In the genomic region with DNA sequence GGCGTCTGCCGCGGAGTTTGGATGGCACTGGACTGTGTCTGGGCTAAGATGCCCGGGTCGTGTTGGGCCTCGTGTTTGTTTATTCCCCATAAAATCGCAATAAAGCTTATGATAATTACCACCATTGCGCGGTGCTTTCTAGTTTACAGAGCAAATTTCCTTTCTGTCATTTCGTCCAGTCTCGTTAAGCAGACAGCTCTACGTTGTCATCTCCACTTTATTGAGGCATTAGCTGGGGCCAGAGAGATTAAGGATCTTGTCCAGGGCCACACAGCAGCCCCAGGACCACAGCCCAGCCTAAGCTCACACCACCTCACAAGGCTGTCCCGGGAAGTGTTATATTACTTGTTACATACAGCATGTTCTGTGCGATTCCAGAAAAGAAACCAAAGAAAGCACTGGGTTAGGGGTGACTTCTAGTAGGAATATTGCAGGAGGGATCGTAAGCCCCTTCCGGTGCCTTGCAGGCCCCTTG, we compare ENCODE assay signal across 10 cellular contexts. TPM values are rescaled to one million over a fixed set of nuclear protein-coding genes. Genes with fewer than 3 reads are reported as not detected.
DNase-seq lines count a peak whose midpoint lies in the region; ATAC-seq, FAIRE-seq and TF ChIP-seq lines count a peak whose summit lies in the region.
"Had no signal": no experiment of that assay in that cellular context is flagged by ENCODE, and none has a peak within 500 bp of the region (broad histone marks: within the 10 kb centered on the region; RNA-seq: fewer than 3 reads in every experiment).

No MANE protein-coding gene starts in this region.

- H3K18ac ChIP-seq in mesendoderm (ENCODE audit: low read length), result no peak overlapping the region

- TF ChIP-seq CTCF in ascending aorta (IDR thresholded peaks at IDR 0.05), result no peak
- no peak for TF ChIP-seq CTCF in tibial artery (IDR thresholded peaks at IDR 0.05)

- H3K27ac Mint-ChIP-seq in activated naive CD4-positive, alpha-beta T cell treated with anti-CD3 and anti-CD28 coated beads, Interleukin-2, amount 10 ng/mL, durations not matched to agents 7 days and 5 days, result no peak overlapping the region

- H2BK120ac ChIP-seq in mesendoderm (ENCODE audit: low read depth, low read length), result no peak overlapping the region

- no peak for TF ChIP-seq POLR2A in GM12891 (IDR thresholded peaks at IDR 0.05; ENCODE audit: low read depth, low read length)

- no peaks in the 10 kb centered on the region for H3K36me3 Mint-ChIP-seq in activated naive CD4-positive, alpha-beta T cell treated with anti-CD3 and anti-CD28 coated beads, Interleukin-2, amount 10 ng/mL, durations not matched to agents 7 days and 5 days

- whole genome bisulfite sequencing in mesendoderm (ENCODE audit: extremely low coverage, insufficient coverage, low lambda C conversion rate), result no CpG with 5 or more reads among the region's 16 CpGs

- intact Hi-C loops in ascending aorta (cut with DNase I), result no loop called here
- intact Hi-C loops in tibial artery (cut with DNase I; ENCODE audit: low total_unique reads), result no loop called here

- H3K9me3 Mint-ChIP-seq in activated naive CD4-positive, alpha-beta T cell treated with anti-CD3 and anti-CD28 coated beads, Interleukin-2, amount 10 ng/mL, durations not matched to agents 7 days and 5 days, result no peaks in the 10 kb centered on the region

- H3K23ac ChIP-seq in mesendoderm (ENCODE audit: low read length), result no peak overlapping the region

- no peak overlapping the region for H4K8ac ChIP-seq in mesendoderm (ENCODE audit: low read depth, low read length)

- no peak for ATAC-seq in GM21825 (IDR thresholded peaks at IDR 0.05; ENCODE audit: unreplicated experiment)

- H3K36me3 ChIP-seq in ascending aorta, result no peaks in the 10 kb centered on the region
- H3K36me3 ChIP-seq in mesendoderm (ENCODE audit: control insufficient read depth, insufficient read depth, low read length), result no peaks in the 10 kb centered on the region
- H3K36me3 ChIP-seq in tibial artery, result no peaks in the 10 kb centered on the region
- H3K36me3 ChIP-seq: adrenal gland had no signal

- no peak overlapping the region for H2BK15ac ChIP-seq in mesendoderm (replicated peaks; ENCODE audit: low read depth)

- H3K9ac ChIP-seq in mesendoderm (ENCODE audit: low read length), result peak overlapping the region; percentile 8

- H3K9me3 ChIP-seq in ascending aorta (no peaks in the 10 kb centered on the region), tibial artery (no peaks in the 10 kb centered on the region)
- H3K9me3 ChIP-seq: adrenal gland had no signal

- no peak overlapping the region for H4K5ac ChIP-seq in mesendoderm (ENCODE audit: low read length)

- peak overlapping the region; percentile 64 for H3K4me2 ChIP-seq in mesendoderm (ENCODE audit: low read length)

- no peak overlapping the region for H3K4ac ChIP-seq in mesendoderm (ENCODE audit: low read depth, low read length)

- no peak overlapping the region for H3K27ac ChIP-seq in ascending aorta
- no peak overlapping the region for H3K27ac ChIP-seq in mesendoderm (ENCODE audit: low read depth, low read length)
- H3K27ac ChIP-seq in tibial artery, result no peak overlapping the region
- H3K27ac ChIP-seq: adrenal gland had no signal

- CTCF ChIA-PET in activated naive CD4-positive, alpha-beta T cell treated with anti-CD3 and anti-CD28 coated beads, Interleukin-2, amount 10 ng/mL, durations not matched to agents 7 days and 5 days (lab: Charles Lee), result interaction anchor here (1.1 to 1.9 kb wide), 3 partner anchors 12 to 85 kb away, joined by 3 to 9 read pairs (median 7); no protein-coding TSS in a partner anchor

- peak overlapping the region; percentile 19 for H3K4me3 Mint-ChIP-seq in activated naive CD4-positive, alpha-beta T cell treated with anti-CD3 and anti-CD28 coated beads, Interleukin-2, amount 10 ng/mL, durations not matched to agents 7 days and 5 days

- H3K27me3 ChIP-seq in ascending aorta (no peaks in the 10 kb centered on the region), mesendoderm (ENCODE audit: insufficient read depth, low read length, poor library complexity) (peaks cover 2% of the 10 kb centered on the region), tibial artery (peaks cover 0 to 22% of the 10 kb centered on the region in 2 donors)
- H3K27me3 ChIP-seq: adrenal gland had no signal

- no peak for DNase-seq in activated naive CD4-positive, alpha-beta T cell treated with anti-CD3 and anti-CD28 coated beads, Interleukin-2, amount 10 ng/mL, durations not matched to agents 7 days and 5 days
- no peak for DNase-seq in activated naive CD4-positive, alpha-beta T cell (lab: John Stamatoyannopoulos, UW)
- no peak for DNase-seq in ascending aorta (ENCODE audit: low spot score in 2 of 2)
- no peak for DNase-seq in mesendoderm
- no peak for DNase-seq in tibial artery
- DNase-seq in HuH-7.5 (ENCODE audit: low spot score), result no peak
- DNase-seq in GM12891 (ENCODE audit: insufficient read length, low spot score), result no peak
- DNase-seq: NCI-H1694 had no signal

- H3K4me1 ChIP-seq in ascending aorta (peaks cover 4 to 5% of the 10 kb centered on the region in 2 donors), mesendoderm (ENCODE audit: control insufficient read depth, low read depth, low read length) (no peaks in the 10 kb centered on the region), tibial artery (peaks cover 0 to 13% (median 12%) of the 10 kb centered on the region in 4 donors)

- H3K4me1 Mint-ChIP-seq in activated naive CD4-positive, alpha-beta T cell treated with anti-CD3 and anti-CD28 coated beads, Interleukin-2, amount 10 ng/mL, durations not matched to agents 7 days and 5 days, result peaks cover 5% of the 10 kb centered on the region

- H3K4me3 ChIP-seq in ascending aorta, result peak overlapping the region; percentile 52 to 55
- H3K4me3 ChIP-seq in mesendoderm (ENCODE audit: low read length), result no peak overlapping the region
- peak overlapping the region; percentile 25 to 46 for H3K4me3 ChIP-seq in tibial artery

- no peaks in the 10 kb centered on the region for H3K79me2 ChIP-seq in mesendoderm (ENCODE audit: control insufficient read depth, insufficient read depth, low read length)

- peaks cover 82% of the 10 kb centered on the region for H3K27me3 Mint-ChIP-seq in activated naive CD4-positive, alpha-beta T cell treated with anti-CD3 and anti-CD28 coated beads, Interleukin-2, amount 10 ng/mL, durations not matched to agents 7 days and 5 days

- H3K79me1 ChIP-seq in mesendoderm (ENCODE audit: low read length), result no peaks in the 10 kb centered on the region

- H2BK5ac ChIP-seq in mesendoderm (ENCODE audit: low read length), result no peak overlapping the region

- no peak for FAIRE-seq in GM12891 (lab: Jason Lieb, UNC)

- H3K56ac ChIP-seq in mesendoderm (ENCODE audit: low read length), result peak overlapping the region; percentile 76

- no peak overlapping the region for H2AK5ac ChIP-seq in mesendoderm (ENCODE audit: low read length)

TF ChIP-seq in GM12891, 5 proteins besides CTCF, POLR2A, EP300 and RAD21:
- TF ChIP-seq POU2F2 (IDR thresholded peaks at IDR 0.05; ENCODE audit: low read depth, low read length), result no peak

RNA-seq across cellular contexts. Expression of gene NOS2, which starts 6.4 kb away (rescaled TPM):
- total RNA-seq in ascending aorta, result not detected
- polyA plus RNA-seq in mesendoderm (2013, experiment 1 of 2), result 0.42 TPM
- polyA plus RNA-seq in mesendoderm (2013, experiment 2 of 2), result 0.50 TPM
- polyA plus RNA-seq in GM12891 (2012; ENCODE audit: low read depth, missing spikeins), result 0.01 TPM
